14 cellular contexts compared by ENCODE assay signal in genomic region chr4:6396696-6397236, GRCh38.
DNase-seq lines count a peak whose midpoint lies in the region; ATAC-seq and TF ChIP-seq lines count a peak whose summit lies in the region.
"Had no signal": no experiment of that assay in that cellular context is flagged by ENCODE, and none has a peak within 500 bp of the region (broad histone marks: within the 10 kb centered on the region; RNA-seq: fewer than 3 reads in every experiment).

No MANE protein-coding gene starts in this region.

- no peaks in the 10 kb centered on the region for H3K9me3 ChIP-seq in mucosa of descending colon
- H3K9me3 ChIP-seq: Caco-2 had no signal

- H3K36me3 ChIP-seq in mucosa of descending colon (ENCODE audit: low read depth): no peaks in the 10 kb centered on the region

- H3K4me3 Mint-ChIP-seq in WTC11: no peak overlapping the region
- H3K4me3 Mint-ChIP-seq: CD4-positive, CD25-positive, alpha-beta regulatory T cell; CD8-positive, alpha-beta T cell; GM23338; H9 had no signal

- H3K36me3 Mint-ChIP-seq in WTC11: no peaks in the 10 kb centered on the region
- H3K36me3 Mint-ChIP-seq: CD4-positive, CD25-positive, alpha-beta regulatory T cell; CD8-positive, alpha-beta T cell had no signal

- H3K4me1 ChIP-seq in mucosa of descending colon (ENCODE audit: low read depth): no peaks in the 10 kb centered on the region
- H3K4me1 ChIP-seq: Caco-2 had no signal

- no peak overlapping the region for H3K4me3 ChIP-seq in mucosa of descending colon
- H3K4me3 ChIP-seq: GM23338 had no signal

- peak overlapping the region; percentile 79; the same call in 1 of the 2 replicates for H3K27ac Mint-ChIP-seq in WTC11
- H3K27ac Mint-ChIP-seq: CD4-positive, CD25-positive, alpha-beta regulatory T cell; CD8-positive, alpha-beta T cell; GM23338; H9 had no signal

- intact Hi-C loops in mucosa of descending colon (cut with DNase I, micrococcal nuclease): no loop called here

- DNase-seq in WTC11 (ENCODE audit: low spot score) (no peak), mucosa of descending colon (peak in 2 of 3 donors; percentile 1 to 15), omental fat pad (ENCODE audit: low spot score) (no peak), EL (no peak)
- DNase-seq: Caco-2; CD4-positive, CD25-positive, alpha-beta regulatory T cell; CD8-positive, alpha-beta T cell; DMS153; GF-D8; H9 had no signal

- H3K9me3 Mint-ChIP-seq in WTC11: no peaks in the 10 kb centered on the region
- H3K9me3 Mint-ChIP-seq: CD4-positive, CD25-positive, alpha-beta regulatory T cell; CD8-positive, alpha-beta T cell; GM23338; H9 had no signal

- POLR2A ChIA-PET in WTC11 (lab: Charles Lee): interaction anchor here (0.6 kb wide), 1 partner anchor 410 kb away, joined by 8 read pairs; no protein-coding TSS in a partner anchor

- H3K4me1 Mint-ChIP-seq in WTC11: peaks cover 11% of the 10 kb centered on the region

- CTCF ChIA-PET in WTC11 (lab: Charles Lee): interaction anchor here (1.2 kb wide), 1 partner anchor 65 kb away, joined by 4 read pairs; no protein-coding TSS in a partner anchor

- ATAC-seq in WTC11 (no peak), mucosa of descending colon (no peak), omental fat pad (ENCODE audit: low FRiP score) (peak; percentile 41), HG02970 (IDR thresholded peaks at IDR 0.05; ENCODE audit: low FRiP score, unreplicated experiment) (no peak)
- ATAC-seq in activated CD4-positive, CD25-positive, alpha-beta regulatory T cell treated with anti-CD3 and anti-CD28 coated beads, Interleukin-2, amount 50 U/mL, for 24 hours: no peak
- ATAC-seq: CD8-positive, alpha-beta T cell; GM23338; HCT116 had no signal

- TF ChIP-seq CTCF in WTC11 (IDR thresholded peaks at IDR 0.05): no peak
- no peak for TF ChIP-seq CTCF in mucosa of descending colon (IDR thresholded peaks at IDR 0.05)
- no peak for TF ChIP-seq CTCF in omental fat pad (IDR thresholded peaks at IDR 0.05)

- H3K27me3 Mint-ChIP-seq in WTC11 (ENCODE audit: low read depth): no peaks in the 10 kb centered on the region; the same call in 1 of the 2 replicates

TF ChIP-seq in WTC11, 78 proteins besides CTCF, POLR2A, EP300 and RAD21:
- TF ChIP-seq ZSCAN18 (CRISPR knock-in tag; IDR thresholded peaks at IDR 0.05) (no peak), ATF1 (CRISPR knock-in tag; IDR thresholded peaks at IDR 0.05) (no peak), FOXP1 (CRISPR knock-in tag; IDR thresholded peaks at IDR 0.05; ENCODE audit: borderline replicate concordance) (no peak), ZNF396 (CRISPR knock-in tag; IDR thresholded peaks at IDR 0.05; ENCODE audit: borderline replicate concordance) (no peak), ZNF671 (CRISPR knock-in tag; IDR thresholded peaks at IDR 0.05) (no peak), CBFB (CRISPR knock-in tag; IDR thresholded peaks at IDR 0.05; ENCODE audit: low read depth) (no peak), E2F5 (CRISPR knock-in tag; IDR thresholded peaks at IDR 0.05) (no peak)

Comparison
In these comparisons a context has a peak if more than half of its experiments do, and no peak if none do; other contexts are left out.
1. DNase-seq: peak in mucosa of descending colon (2 of 3); none in WTC11 (single experiment), omental fat pad (single experiment) and EL (single experiment).